In genomic region chr5:16674750-16675149, GRCh38 we compare ENCODE assay signal across 2 cellular contexts.
TF ChIP-seq lines count a peak whose summit lies in the region.

No MANE protein-coding gene starts in this region.

TF ChIP-seq in HepG2, 621 proteins besides CTCF, POLR2A, EP300 and RAD21:
- TF ChIP-seq DNMT1 (CRISPR knock-in tag; IDR thresholded peaks at IDR 0.05): no peak
- TF ChIP-seq ELF4 (CRISPR knock-in tag; IDR thresholded peaks at IDR 0.05; ENCODE audit: borderline replicate concordance): no peak
- TF ChIP-seq HNRNPLL (IDR thresholded peaks at IDR 0.05; ENCODE audit: low read depth, low read length, poor library complexity, severe bottlenecking): no peak
- TF ChIP-seq GLI4 (CRISPR knock-in tag; IDR thresholded peaks at IDR 0.05; ENCODE audit: borderline replicate concordance): no peak
- TF ChIP-seq SATB2 (CRISPR knock-in tag; IDR thresholded peaks at IDR 0.05): no peak
- TF ChIP-seq TRIM24 (CRISPR knock-in tag; IDR thresholded peaks at IDR 0.05): no peak
- TF ChIP-seq ZNF710 (CRISPR knock-in tag; IDR thresholded peaks at IDR 0.05; ENCODE audit: borderline replicate concordance): no peak
- no peak for TF ChIP-seq ZMYM4 (CRISPR knock-in tag; IDR thresholded peaks at IDR 0.05)
- TF ChIP-seq ZC3H4 (CRISPR knock-in tag; IDR thresholded peaks at IDR 0.05; ENCODE audit: borderline replicate concordance): no peak
- no peak for TF ChIP-seq PAXIP1 (CRISPR knock-in tag; conservative IDR thresholded peaks at IDR 0.05)
- TF ChIP-seq EEA1 (CRISPR knock-in tag; IDR thresholded peaks at IDR 0.05; ENCODE audit: borderline replicate concordance): no peak
- TF ChIP-seq ARID5B (CRISPR knock-in tag; IDR thresholded peaks at IDR 0.05): no peak
- no peak for TF ChIP-seq ZBTB49 (CRISPR knock-in tag; IDR thresholded peaks at IDR 0.05; ENCODE audit: borderline replicate concordance)

TF ChIP-seq in H1, 55 proteins besides CTCF, POLR2A, EP300 and RAD21:
- TF ChIP-seq YY1 (IDR thresholded peaks at IDR 0.05; ENCODE audit: low read depth, low read length) (no peak), TAF1 (IDR thresholded peaks at IDR 0.05; ENCODE audit: low read depth, low read length) (no peak), SAP30 (IDR thresholded peaks at IDR 0.05; ENCODE audit: insufficient read depth, insufficient replicate concordance, low read length) (no peak), RNF2 (IDR thresholded peaks at IDR 0.05; ENCODE audit: borderline replicate concordance, low read depth, low read length, missing control alignments, poor library complexity, severe bottlenecking) (no peak), NRF1 (IDR thresholded peaks at IDR 0.05; ENCODE audit: low read depth, low read length) (no peak), KDM4A (IDR thresholded peaks at IDR 0.05; ENCODE audit: low read depth, low read length, severe bottlenecking) (no peak), MAFK (IDR thresholded peaks at IDR 0.05; ENCODE audit: low read depth, low read length) (no peak), CEBPB (IDR thresholded peaks at IDR 0.05; ENCODE audit: low read depth, low read length) (no peak), RFX5 (IDR thresholded peaks at IDR 0.05; ENCODE audit: borderline replicate concordance, low read depth, low read length) (no peak)
TF ChIP-seq in H1: peak in this region for 0.
